In the genomic region with DNA sequence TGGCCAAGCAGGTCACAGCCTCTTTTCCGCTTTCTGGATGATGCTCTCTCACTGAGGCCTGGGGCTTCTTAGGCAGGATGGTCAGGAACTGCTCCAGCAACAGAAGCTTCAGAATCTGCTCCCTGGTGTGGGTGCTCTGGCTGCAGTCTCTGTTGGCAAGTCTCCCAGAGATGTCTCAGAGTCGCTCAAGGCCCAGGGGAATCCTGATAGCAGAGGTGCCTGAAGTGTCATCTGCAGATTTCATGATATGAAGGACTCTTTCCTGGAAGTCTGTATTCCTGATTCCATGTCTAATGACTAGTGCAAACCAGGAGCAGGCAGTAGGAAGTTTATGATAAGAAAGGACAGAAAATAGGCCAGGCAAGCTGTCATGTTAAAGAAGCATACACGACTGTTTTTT, we compare ENCODE assay signal across 12 cellular contexts. TPM values are rescaled to one million over a fixed set of nuclear protein-coding genes. Genes with fewer than 3 reads are reported as not detected.
"Had no signal": no experiment of that assay in that cellular context is flagged by ENCODE, and none has a peak within 500 bp of the region (broad histone marks: within the 10 kb centered on the region; RNA-seq: fewer than 3 reads in every experiment).

No MANE protein-coding gene starts in this region.

- H3K27ac ChIP-seq: cardiac muscle cell, colonic mucosa, neural progenitor cell, tibial nerve, vagina had no signal

- H3K4me1 ChIP-seq: colonic mucosa, neural progenitor cell, tibial nerve, vagina had no signal

- ATAC-seq: activated naive CD8-positive, alpha-beta T cell treated with anti-CD3 and anti-CD28 coated beads, Interleukin-2, amount 50 U/mL, for 24 hours had no signal

- H3K4me3 ChIP-seq: cardiac muscle cell, colonic mucosa, neural progenitor cell, tibial nerve, vagina had no signal

- H3K27me3 ChIP-seq: cardiac muscle cell, colonic mucosa, neural progenitor cell, tibial nerve, vagina had no signal

- H3K9ac ChIP-seq: neural progenitor cell had no signal

- H3K9me3 ChIP-seq: colonic mucosa, vagina had no signal

- H2AFZ ChIP-seq: neural progenitor cell had no signal

- H3K4me2 ChIP-seq: neural progenitor cell had no signal

- H3K36me3 ChIP-seq: cardiac muscle cell, colonic mucosa, neural progenitor cell, vagina had no signal

- DNase-seq: activated B cell treated with CpG ODN at 0.5 μM for 24 hours; activated CD4-positive, alpha-beta T cell treated with anti-CD3 and anti-CD28 coated beads, Interleukin-2, amount 10 ng/mL, durations not matched to agents 24 days and 14 days; activated naive CD4-positive, alpha-beta T cell; activated naive CD8-positive, alpha-beta T cell treated with anti-CD3 and anti-CD28 coated beads, Interleukin-2, amount 50 U/mL, for 24 hours; colonic mucosa; small intestine; T1000 had no signal

RNA-seq across cellular contexts. Expression of gene NKAPL, which starts 56.5 kb away (rescaled TPM):
- total RNA-seq: activated CD4-positive, alpha-beta T cell treated with anti-CD3 and anti-CD28 coated beads, Interleukin-2, amount 10 ng/mL, durations not matched to agents 24 days and 14 days; astrocyte; cardiac muscle cell; vagina had no signal
- polyA plus RNA-seq: cardiac muscle cell had no signal
